Comparison of ENCODE assay signal across 17 cellular contexts in the genomic region with DNA sequence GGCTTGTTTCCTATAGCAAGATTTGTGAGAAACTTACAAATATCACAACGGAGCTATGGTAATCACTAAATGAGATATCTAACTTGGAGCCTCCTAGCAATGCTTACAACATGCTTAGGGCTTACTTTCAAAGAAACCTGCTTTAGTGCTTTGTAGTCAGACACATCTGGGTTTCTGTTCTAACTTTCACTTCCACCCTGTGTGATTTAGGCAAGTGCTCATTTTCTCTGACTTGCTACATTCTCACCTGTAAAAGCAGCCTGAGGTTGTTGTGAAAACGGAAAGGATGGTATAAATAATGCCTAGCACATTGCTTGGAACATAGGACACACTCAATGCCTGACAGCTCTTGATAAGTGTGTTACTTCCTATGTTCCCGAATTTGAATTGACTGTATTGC. TPM values are rescaled to one million over a fixed set of nuclear protein-coding genes. Genes with fewer than 3 reads are reported as not detected.
DNase-seq lines count a peak whose midpoint lies in the region; ATAC-seq, FAIRE-seq and TF ChIP-seq lines count a peak whose summit lies in the region.
"Had no signal": no experiment of that assay in that cellular context is flagged by ENCODE, and none has a peak within 500 bp of the region (broad histone marks: within the 10 kb centered on the region; RNA-seq: fewer than 3 reads in every experiment).

No MANE protein-coding gene starts in this region.

- no peak overlapping the region for H3K27ac ChIP-seq in foreskin keratinocyte
- H3K27ac ChIP-seq in upper lobe of right lung: no peak overlapping the region
- H3K27ac ChIP-seq: transverse colon had no signal

- FAIRE-seq in GM19239 (lab: Jason Lieb, UNC): peak; percentile 8

- H3K4me3 ChIP-seq in GM06990 (replicated peaks; ENCODE audit: low read depth, low read length) (no peak overlapping the region), upper lobe of right lung (no peak overlapping the region)
- H3K4me3 ChIP-seq: transverse colon had no signal

- TF ChIP-seq CTCF in GM06990 (IDR thresholded peaks at IDR 0.05; ENCODE audit: insufficient read depth, low read length, poor library complexity, severe bottlenecking): no peak
- TF ChIP-seq CTCF in foreskin keratinocyte (conservative IDR thresholded peaks at IDR 0.05): no peak
- no peak for TF ChIP-seq CTCF in upper lobe of right lung (IDR thresholded peaks at IDR 0.05)

- peak; percentile 70 for DNase-seq in GM06990 (ENCODE audit: extremely low read depth, insufficient read length)
- no peak for DNase-seq in GM19239 (ENCODE audit: insufficient read length, low spot score)
- no peak for DNase-seq in cerebellar cortex (ENCODE audit: low spot score)
- no peak for DNase-seq in foreskin keratinocyte
- no peak for DNase-seq in upper lobe of right lung
- DNase-seq in NK-92 (lab: John Stamatoyannopoulos, UW; ENCODE audit: unreplicated experiment): no peak
- DNase-seq: effector CD4-positive, alpha-beta T cell; foreskin fibroblast; immature natural killer cell; KBM-7; NCI-H1436 treated with DMSO at 0.1 percent for 48 hours; NCI-H510A; T-helper 9 cell; transverse colon had no signal

- no peaks in the 10 kb centered on the region for H3K4me1 ChIP-seq in foreskin keratinocyte
- H3K4me1 ChIP-seq in upper lobe of right lung: no peaks in the 10 kb centered on the region
- H3K4me1 ChIP-seq: transverse colon had no signal

- intact Hi-C loops in upper lobe of right lung (cut with DNase I): no loop called here

- ATAC-seq in HG02642 (IDR thresholded peaks at IDR 0.05; ENCODE audit: poor library complexity, unreplicated experiment) (peak; percentile 98), HG03469 (IDR thresholded peaks at IDR 0.05; ENCODE audit: unreplicated experiment) (peak; percentile 97), foreskin keratinocyte (no peak), upper lobe of right lung (no peak)

- no peaks in the 10 kb centered on the region for H3K27me3 ChIP-seq in GM06990 (replicated peaks; ENCODE audit: control insufficient read depth, insufficient read depth, low read length)
- no peaks in the 10 kb centered on the region for H3K27me3 ChIP-seq in foreskin keratinocyte
- H3K27me3 ChIP-seq in upper lobe of right lung: no peaks in the 10 kb centered on the region
- H3K27me3 ChIP-seq: transverse colon had no signal

- no peaks in the 10 kb centered on the region for H3K36me3 ChIP-seq in GM06990 (ENCODE audit: control insufficient read depth, insufficient read depth, low read length)
- no peaks in the 10 kb centered on the region for H3K36me3 ChIP-seq in upper lobe of right lung
- H3K36me3 ChIP-seq: transverse colon had no signal

- H3K9me3 ChIP-seq in upper lobe of right lung: no peaks in the 10 kb centered on the region
- H3K9me3 ChIP-seq: transverse colon had no signal

RNA-seq across cellular contexts. Expression of gene LRRC4C, which starts 45.6 kb away (rescaled TPM):
- total RNA-seq in foreskin keratinocyte: not detected in 2 replicates
- polyA plus RNA-seq in foreskin keratinocyte: not detected in 2 replicates
- 2.2 TPM for total RNA-seq in upper lobe of right lung
- total RNA-seq: A172 had no signal
- polyA plus RNA-seq: immature natural killer cell had no signal

Comparison
In these comparisons a context has a peak if more than half of its experiments do, and no peak if none do; other contexts are left out.
1. ATAC-seq: peak in HG02642 (single experiment) and HG03469 (single experiment); none in foreskin keratinocyte (single experiment) and upper lobe of right lung (single experiment).